20 cellular contexts compared by ENCODE assay signal in genomic region chrX:46820391-46821100, GRCh38.
"Had no signal": no experiment of that assay in that cellular context is flagged by ENCODE, and none has a peak within 500 bp of the region (broad histone marks: within the 10 kb centered on the region; RNA-seq: fewer than 3 reads in every experiment).

No MANE protein-coding gene starts in this region.

- H3K4me1 ChIP-seq: heart left ventricle, spleen, testis, tibial nerve had no signal

- H3K27me3 ChIP-seq: testis, tibial nerve had no signal

- H3K9me3 Mint-ChIP-seq: natural killer cell had no signal

- DNase-seq: cortex of kidney; dorsolateral prefrontal cortex; effector CD8-positive, alpha-beta T cell; heart left ventricle; hippocampal formation; natural killer cell; posterior cingulate gyrus; spleen; stimulated activated CD4-positive, alpha-beta T cell treated with anti-CD3 and anti-CD28 coated beads, Interleukin-15, amount 100 ng/mL, for 24 hours; stimulated activated CD4-positive, alpha-beta T cell treated with anti-CD3 and anti-CD28 coated beads, Interleukin-2, amount 100 ng/mL, for 24 hours; stimulated activated CD4-positive, alpha-beta T cell treated with anti-CD3 and anti-CD28 coated beads, Interleukin-4, amount 100 ng/mL, for 4 hours; stimulated activated naive B cell treated with anti-CD40 and anti-IgM and Interleukin-4, amounts not matched to agents 10 μg/mL and 1 μg/mL and 100 μg/mL, for 72 hours; stimulated activated naive CD8-positive, alpha-beta T cell treated with anti-CD3 and anti-CD28 coated beads, Interleukin-15, amount 100 ng/mL, for 72 hours; testis had no signal

- H3K27me3 Mint-ChIP-seq: memory B cell; stimulated activated naive B cell treated with anti-CD40 and anti-IgM and Interleukin-4, amounts not matched to agents 10 μg/mL and 1 μg/mL and 100 μg/mL, for 72 hours; stimulated activated naive CD8-positive, alpha-beta T cell treated with anti-CD3 and anti-CD28 coated beads, Interleukin-15, amount 100 ng/mL, for 72 hours had no signal

- H3K4me3 ChIP-seq: dorsolateral prefrontal cortex, heart left ventricle, spleen, testis, tibial nerve had no signal

- H3K36me3 Mint-ChIP-seq: memory B cell, mesothelial cell of epicardium, natural killer cell had no signal

- H3K36me3 ChIP-seq: heart left ventricle, spleen, tibial nerve had no signal

- H3K9me3 ChIP-seq: testis, tibial nerve had no signal

- H3K4me3 Mint-ChIP-seq: memory B cell; mesothelial cell of epicardium; natural killer cell; neural crest cell; stimulated activated naive B cell treated with anti-CD40 and anti-IgM and Interleukin-4, amounts not matched to agents 10 μg/mL and 1 μg/mL and 100 μg/mL, for 72 hours; stimulated activated naive CD8-positive, alpha-beta T cell treated with anti-CD3 and anti-CD28 coated beads, Interleukin-15, amount 100 ng/mL, for 72 hours had no signal

- H3K27ac ChIP-seq: dorsolateral prefrontal cortex, heart left ventricle, spleen, testis, tibial nerve had no signal

- FAIRE-seq: frontal cortex had no signal

- H3K27ac Mint-ChIP-seq: memory B cell; mesothelial cell of epicardium; natural killer cell; stimulated activated naive B cell treated with anti-CD40 and anti-IgM and Interleukin-4, amounts not matched to agents 10 μg/mL and 1 μg/mL and 100 μg/mL, for 72 hours; stimulated activated naive CD8-positive, alpha-beta T cell treated with anti-CD3 and anti-CD28 coated beads, Interleukin-15, amount 100 ng/mL, for 72 hours had no signal

- H3K4me1 Mint-ChIP-seq: memory B cell; mesothelial cell of epicardium; natural killer cell; neural crest cell; stimulated activated naive B cell treated with anti-CD40 and anti-IgM and Interleukin-4, amounts not matched to agents 10 μg/mL and 1 μg/mL and 100 μg/mL, for 72 hours; stimulated activated naive CD8-positive, alpha-beta T cell treated with anti-CD3 and anti-CD28 coated beads, Interleukin-15, amount 100 ng/mL, for 72 hours had no signal

- ATAC-seq: heart left ventricle; natural killer cell; sciatic nerve; stimulated activated naive B cell treated with anti-CD40 and anti-IgM and Interleukin-4, amounts not matched to agents 10 μg/mL and 1 μg/mL and 100 μg/mL, for 72 hours; stimulated activated naive CD8-positive, alpha-beta T cell treated with anti-CD3 and anti-CD28 coated beads, Interleukin-15, amount 100 ng/mL, for 72 hours had no signal
